6 cellular contexts compared by ENCODE assay signal in genomic region chr10:98399784-98400183, GRCh38.
"Had no signal": no experiment of that assay in that cellular context is flagged by ENCODE, and none has a peak within 500 bp of the region (broad histone marks: within the 10 kb centered on the region; RNA-seq: fewer than 3 reads in every experiment).

No MANE protein-coding gene starts in this region.

- H3K9me3 ChIP-seq: HAP-1 had no signal

- H3K9me3 Mint-ChIP-seq: GM23338 had no signal

- ATAC-seq: GM23338, HepG2, K562 had no signal

- H2AFZ ChIP-seq: GM23338 had no signal

- H3K27ac ChIP-seq: HL-60 had no signal

- H3K4me2 ChIP-seq: GM23338 had no signal

- DNase-seq: KG1 had no signal

- H3K27ac Mint-ChIP-seq: GM23338 had no signal

- H3K4me3 Mint-ChIP-seq: GM23338 had no signal

- H3K4me3 ChIP-seq: GM23338, HAP-1, K562 had no signal

- H3K36me3 ChIP-seq: HAP-1 had no signal
